In genomic region chr14:21092147-21093011, GRCh38 we compare ENCODE assay signal across 8 cellular contexts. TPM values are rescaled to one million over a fixed set of nuclear protein-coding genes. Genes with fewer than 3 reads are reported as not detected.
A peak's percentile ranks its signal among the peaks of the same experiment; 100 is the strongest.
DNase-seq lines count a peak whose midpoint lies in the region; ATAC-seq and TF ChIP-seq lines count a peak whose summit lies in the region.

No MANE protein-coding gene starts in this region.

- no peak overlapping the region for H3K4me3 Mint-ChIP-seq in activated naive CD4-positive, alpha-beta T cell treated with anti-CD3 and anti-CD28 coated beads, Interleukin-2, amount 50 U/mL, for 24 hours

- H3K36me3 Mint-ChIP-seq in activated naive CD4-positive, alpha-beta T cell treated with anti-CD3 and anti-CD28 coated beads, Interleukin-2, amount 50 U/mL, for 24 hours, result peaks cover 1% of the 10 kb centered on the region

- peaks cover 30% of the 10 kb centered on the region for H3K4me1 Mint-ChIP-seq in activated naive CD4-positive, alpha-beta T cell treated with anti-CD3 and anti-CD28 coated beads, Interleukin-2, amount 50 U/mL, for 24 hours

- no peaks in the 10 kb centered on the region for H3K27me3 Mint-ChIP-seq in activated naive CD4-positive, alpha-beta T cell treated with anti-CD3 and anti-CD28 coated beads, Interleukin-2, amount 50 U/mL, for 24 hours

- ATAC-seq in GM19438 (IDR thresholded peaks at IDR 0.05; ENCODE audit: low read depth, unreplicated experiment), result peak; percentile 83
- ATAC-seq in HG03558 (IDR thresholded peaks at IDR 0.05; ENCODE audit: extremely low read depth, unreplicated experiment), result peak; percentile 74
- peak; percentile 79 for ATAC-seq in SK-N-SH treated with all-trans-retinoic acid at 6 μM for 48 hours

- intact Hi-C loops in cardiac septum (cut with DNase I), result loop anchor here (2.0 to 5.0 kb wide), 3 partner anchors 14 to 75 kb away; partner anchors contain the start of gene ARHGEF40

- peak overlapping the region; percentile 24 for H3K27ac Mint-ChIP-seq in activated naive CD4-positive, alpha-beta T cell treated with anti-CD3 and anti-CD28 coated beads, Interleukin-2, amount 50 U/mL, for 24 hours

- DNase-seq in COR-L47 (lab: John Stamatoyannopoulos, UW), result peak; percentile 40
- peak; percentile 96 for DNase-seq in cardiac septum (ENCODE audit: low spot score)
- DNase-seq in putamen (ENCODE audit: low spot score), result peak; percentile 56
- no peak for DNase-seq in NCI-H2029 treated with DMSO at 0.1 percent for 48 hours (lab: John Stamatoyannopoulos, UW)

- no peaks in the 10 kb centered on the region for H3K9me3 Mint-ChIP-seq in activated naive CD4-positive, alpha-beta T cell treated with anti-CD3 and anti-CD28 coated beads, Interleukin-2, amount 50 U/mL, for 24 hours

TF ChIP-seq in SK-N-SH treated with all-trans-retinoic acid at 6 μM for 48 hours, 23 proteins besides CTCF, POLR2A, EP300 and RAD21:
- TF ChIP-seq CSRNP3 (CRISPR knock-in tag; IDR thresholded peaks at IDR 0.05) (no peak), CSDC2 (CRISPR knock-in tag; IDR thresholded peaks at IDR 0.05) (0 out of 2 replicates have a peak, but pooled peaks have one; percentile 16), GLIS3 (CRISPR knock-in tag; IDR thresholded peaks at IDR 0.05) (peak; percentile 81; the same call in 1 of the 2 replicates), TSHZ2 (CRISPR knock-in tag; IDR thresholded peaks at IDR 0.05) (0 out of 2 replicates have a peak, but pooled peaks have one; percentile 29)

RNA-seq across cellular contexts. Expression of gene ZNF219, which starts 6.1 kb away (rescaled TPM):
- 51.1 TPM for total RNA-seq in cardiac septum

RNA-seq across cellular contexts. Expression of gene TMEM253, which starts 8.5 kb away (rescaled TPM):
- 0.48 TPM for total RNA-seq in cardiac septum

RNA-seq across cellular contexts. Expression of gene ARHGEF40, which starts 22.3 kb away (rescaled TPM):
- 26.3 TPM for total RNA-seq in cardiac septum

RNA-seq across cellular contexts. Expression of gene RNASE8, which starts 34.8 kb away (rescaled TPM):
- not detected for total RNA-seq in cardiac septum

RNA-seq across cellular contexts. Expression of gene RNASE7, which starts 50.2 kb away (rescaled TPM):
- total RNA-seq in cardiac septum, result not detected
